In genomic region chr2:36889782-36890181, GRCh38 we compare ENCODE assay signal across 10 cellular contexts.
DNase-seq lines count a peak whose midpoint lies in the region; ATAC-seq, FAIRE-seq and TF ChIP-seq lines count a peak whose summit lies in the region.
"Had no signal": no experiment of that assay in that cellular context is flagged by ENCODE, and none has a peak within 500 bp of the region (broad histone marks: within the 10 kb centered on the region; RNA-seq: fewer than 3 reads in every experiment).

No MANE protein-coding gene starts in this region.

- peak; percentile 34 for DNase-seq in CD1c-positive myeloid dendritic cell (ENCODE audit: extremely low spot score)
- peak; percentile 83 for DNase-seq in HTR-8/SVneo (ENCODE audit: insufficient read length, low spot score)
- no peak for DNase-seq in activated naive CD8-positive, alpha-beta T cell treated with anti-CD3 and anti-CD28 coated beads, Interleukin-2, amount 50 U/mL, for 24 hours
- peak; percentile 95 for DNase-seq in mesenchymal stem cell
- no peak for DNase-seq in NCI-H748 treated with DMSO at 0.1 percent for 48 hours (lab: John Stamatoyannopoulos, UW)
- DNase-seq in uterus: no peak
- no peak for DNase-seq in OCI-LY7 (ENCODE audit: low spot score)
- DNase-seq: NCI-H187; stimulated activated naive CD4-positive, alpha-beta T cell had no signal

- H4K8ac ChIP-seq in mesenchymal stem cell (ENCODE audit: low read length): no peak overlapping the region

- H3K4ac ChIP-seq in mesenchymal stem cell (ENCODE audit: low read depth in 1 of 2, low read length in 2 of 2): no peak overlapping the region

- H3K9ac ChIP-seq in mesenchymal stem cell (ENCODE audit: low read length): peak overlapping the region; percentile 80

- CTCF ChIA-PET in OCI-LY7 (lab: Charles Lee; ENCODE audit: unreplicated experiment): no interaction called here

- BruUV-seq in OCI-LY7 (replicated peaks; lab: Mats Ljungman, UMichigan): no TSS peak

- intact Hi-C loops in uterus (cut with DNase I; ENCODE audit: low total_unique reads) (no loop called here), OCI-LY7 (cut with micrococcal nuclease; ENCODE audit: unreplicated experiment) (no loop called here)

- no peaks in the 10 kb centered on the region for H3K9me3 Mint-ChIP-seq in activated naive CD8-positive, alpha-beta T cell treated with anti-CD3 and anti-CD28 coated beads, Interleukin-2, amount 50 U/mL, for 24 hours

- H3K79me2 ChIP-seq in OCI-LY7 (ENCODE audit: insufficient read depth, low read depth, low read length): no peaks in the 10 kb centered on the region

- H3K14ac ChIP-seq in mesenchymal stem cell (ENCODE audit: low read length in 2 of 2): no peak overlapping the region

- H3K36me3 ChIP-seq in mesenchymal stem cell (ENCODE audit: control insufficient read depth in 1 of 2, insufficient read depth in 2 of 2, low read depth in 1 of 2, low read length in 2 of 2): peaks cover 3 to 39% of the 10 kb centered on the region in 2 experiments
- H3K36me3 ChIP-seq in uterus: no peaks in the 10 kb centered on the region
- peaks cover 42% of the 10 kb centered on the region; the same call in 1 of the 2 replicates for H3K36me3 ChIP-seq in OCI-LY7 (ENCODE audit: insufficient read depth, low read length)

- no peaks in the 10 kb centered on the region for H3K9me2 ChIP-seq in OCI-LY7 (ENCODE audit: insufficient read depth, low read length)

- H2BK5ac ChIP-seq in mesenchymal stem cell (ENCODE audit: low read depth, low read length, poor library complexity, severe bottlenecking): no peak overlapping the region

- H2BK15ac ChIP-seq in mesenchymal stem cell (ENCODE audit: low read depth, poor library complexity, severe bottlenecking): no peak overlapping the region

- H4K20me1 ChIP-seq in OCI-LY7 (ENCODE audit: insufficient read depth, low read length): no peaks in the 10 kb centered on the region

- H3K18ac ChIP-seq in mesenchymal stem cell (ENCODE audit: low read depth in 1 of 2, low read length in 2 of 2): no peak overlapping the region

- peak; percentile 100 for ATAC-seq in activated naive CD8-positive, alpha-beta T cell treated with anti-CD3 and anti-CD28 coated beads, Interleukin-2, amount 50 U/mL, for 24 hours
- no peak for ATAC-seq in HG03469 (IDR thresholded peaks at IDR 0.05; ENCODE audit: unreplicated experiment)

- H2BK120ac ChIP-seq in mesenchymal stem cell (ENCODE audit: low read depth, low read length): no peak overlapping the region

- H3K4me1 ChIP-seq in mesenchymal stem cell (ENCODE audit: control insufficient read depth, insufficient read depth, low read depth, low read length) (no peaks in the 10 kb centered on the region), uterus (no peaks in the 10 kb centered on the region), OCI-LY7 (ENCODE audit: insufficient read depth, low read length, poor library complexity, severe bottlenecking) (no peaks in the 10 kb centered on the region)

- FAIRE-seq in HTR-8/SVneo (lab: Jason Lieb, UNC): peak; percentile 69

- H3K4me2 ChIP-seq in mesenchymal stem cell (ENCODE audit: low read length, poor library complexity, severe bottlenecking) (peak overlapping the region; percentile 57), OCI-LY7 (ENCODE audit: low read length) (no peak overlapping the region)

- H3K36me3 Mint-ChIP-seq in activated naive CD8-positive, alpha-beta T cell treated with anti-CD3 and anti-CD28 coated beads, Interleukin-2, amount 50 U/mL, for 24 hours (ENCODE audit: low read depth): peaks cover 26% of the 10 kb centered on the region

- H3K27me3 ChIP-seq in mesenchymal stem cell (ENCODE audit: control insufficient read depth in 1 of 2, insufficient read depth in 1 of 2, low read length in 2 of 2) (no peaks in the 10 kb centered on the region), uterus (no peaks in the 10 kb centered on the region)

- TF ChIP-seq POLR2A in uterus (IDR thresholded peaks at IDR 0.05): no peak

- H4K91ac ChIP-seq in mesenchymal stem cell (ENCODE audit: low read length): no peak overlapping the region

- H3K27ac Mint-ChIP-seq in activated naive CD8-positive, alpha-beta T cell treated with anti-CD3 and anti-CD28 coated beads, Interleukin-2, amount 50 U/mL, for 24 hours: peak overlapping the region; percentile 42

- no peak overlapping the region for H3K23ac ChIP-seq in mesenchymal stem cell (ENCODE audit: low read length in 2 of 2)

- H3K27ac ChIP-seq in mesenchymal stem cell (ENCODE audit: low read length, poor library complexity, severe bottlenecking): peak overlapping the region; percentile 73
- no peak overlapping the region for H3K27ac ChIP-seq in uterus
- H3K27ac ChIP-seq in OCI-LY7 (ENCODE audit: low read depth, low read length, poor library complexity, severe bottlenecking): no peak overlapping the region

- no peak for TF ChIP-seq CTCF in uterus (IDR thresholded peaks at IDR 0.05)
- no peak for TF ChIP-seq CTCF in OCI-LY7 (conservative IDR thresholded peaks at IDR 0.05; ENCODE audit: low read length)

- no peaks in the 10 kb centered on the region for H3K27me3 Mint-ChIP-seq in activated naive CD8-positive, alpha-beta T cell treated with anti-CD3 and anti-CD28 coated beads, Interleukin-2, amount 50 U/mL, for 24 hours

- H3K79me1 ChIP-seq in mesenchymal stem cell (replicated peaks; ENCODE audit: low read length, poor library complexity, severe bottlenecking): peaks cover 9% of the 10 kb centered on the region

- no peaks in the 10 kb centered on the region for H3K9me3 ChIP-seq in mesenchymal stem cell (ENCODE audit: control insufficient read depth, low read length)
- no peaks in the 10 kb centered on the region for H3K9me3 ChIP-seq in uterus
- no peaks in the 10 kb centered on the region for H3K9me3 ChIP-seq in OCI-LY7 (ENCODE audit: low read length)

- H2AK5ac ChIP-seq in mesenchymal stem cell (ENCODE audit: low read length, severe bottlenecking): no peak overlapping the region

- no peak overlapping the region for H2AFZ ChIP-seq in mesenchymal stem cell (ENCODE audit: low read depth, low read length)
- no peak overlapping the region for H2AFZ ChIP-seq in OCI-LY7 (ENCODE audit: low read length)

- H3K4me1 Mint-ChIP-seq in activated naive CD8-positive, alpha-beta T cell treated with anti-CD3 and anti-CD28 coated beads, Interleukin-2, amount 50 U/mL, for 24 hours: peaks cover 8% of the 10 kb centered on the region

- H3K4me3 ChIP-seq in mesenchymal stem cell (ENCODE audit: insufficient read depth in 1 of 2, low read depth in 1 of 2, low read length in 2 of 2): peak overlapping the region in 1 of 2 experiments; percentile 43
- H3K4me3 ChIP-seq in uterus: no peak overlapping the region
- H3K4me3 ChIP-seq in OCI-LY7 (ENCODE audit: low read depth, low read length, poor library complexity, severe bottlenecking): no peak overlapping the region

- 3% methylated on average over 3 of the region's 4 CpGs for WGBS in mesenchymal stem cell

- POLR2A ChIA-PET in OCI-LY7 (lab: Charles Lee): no interaction called here

- no peak overlapping the region for H3K4me3 Mint-ChIP-seq in activated naive CD8-positive, alpha-beta T cell treated with anti-CD3 and anti-CD28 coated beads, Interleukin-2, amount 50 U/mL, for 24 hours

- no peak overlapping the region for H2BK12ac ChIP-seq in mesenchymal stem cell (ENCODE audit: low read length in 2 of 2)

Comparison
In these comparisons a context has a peak if more than half of its experiments do, and no peak if none do; other contexts are left out.
1. DNase-seq: peak in CD1c-positive myeloid dendritic cell (single experiment), HTR-8/SVneo (single experiment) and mesenchymal stem cell (single experiment); none in activated naive CD8-positive, alpha-beta T cell treated with anti-CD3 and anti-CD28 coated beads, Interleukin-2, amount 50 U/mL, for 24 hours (single experiment), NCI-H748 treated with DMSO at 0.1 percent for 48 hours (single experiment), uterus (0 of 2) and OCI-LY7 (single experiment).